Comparison of ENCODE assay signal across 1 cellular context in genomic region chr1:159962176-159962575, GRCh38.
TF ChIP-seq lines count a peak whose summit lies in the region.

No MANE protein-coding gene starts in this region.

TF ChIP-seq in IMR-90, 13 proteins besides CTCF, POLR2A, EP300 and RAD21 (continued from another document):
- TF ChIP-seq USF2 (IDR thresholded peaks at IDR 0.05; ENCODE audit: low read depth, low read length) (no peak), ELK1 (IDR thresholded peaks at IDR 0.05; ENCODE audit: borderline replicate concordance, low read depth, low read length) (no peak)
TF ChIP-seq in IMR-90: peak in this region for 0.
